Comparison of ENCODE assay signal across 10 cellular contexts in genomic region chr1:154222918-154223317, GRCh38. TPM values are rescaled to one million over a fixed set of nuclear protein-coding genes. Genes with fewer than 3 reads are reported as not detected.
DNase-seq lines count a peak whose midpoint lies in the region; ATAC-seq and TF ChIP-seq lines count a peak whose summit lies in the region.
"Had no signal": no experiment of that assay in that cellular context is flagged by ENCODE, and none has a peak within 500 bp of the region (broad histone marks: within the 10 kb centered on the region; RNA-seq: fewer than 3 reads in every experiment).

No MANE protein-coding gene starts in this region.

- no peaks in the 10 kb centered on the region for H3K9me3 Mint-ChIP-seq in Calu3 (ENCODE audit: low read depth, unreplicated experiment)
- no peaks in the 10 kb centered on the region for H3K9me3 Mint-ChIP-seq in chondrocyte (ENCODE audit: low read depth)
- H3K9me3 Mint-ChIP-seq in neural crest cell = no peaks in the 10 kb centered on the region

- intact Hi-C loops in Calu3 (cut with micrococcal nuclease; ENCODE audit: unreplicated experiment) = no loop called here

- H3K27ac Mint-ChIP-seq in Calu3 (ENCODE audit: unreplicated experiment) = no peak overlapping the region
- H3K27ac Mint-ChIP-seq in chondrocyte (ENCODE audit: unreplicated experiment) = peak overlapping the region; percentile 97
- no peak overlapping the region for H3K27ac Mint-ChIP-seq in neural crest cell (ENCODE audit: unreplicated experiment)

- H3K27me3 Mint-ChIP-seq in Calu3 (ENCODE audit: unreplicated experiment) (no peaks in the 10 kb centered on the region), chondrocyte (ENCODE audit: low read depth) (no peaks in the 10 kb centered on the region), neural crest cell (ENCODE audit: low read depth) (no peaks in the 10 kb centered on the region)

- BruUV-seq in Calu3 (replicated peaks; lab: Mats Ljungman, UMichigan) = no TSS peak

- CTCF ChIA-PET in Calu3 (lab: Charles Lee) = no interaction called here

- ATAC-seq in GM19452 (IDR thresholded peaks at IDR 0.05; ENCODE audit: unreplicated experiment) = no peak

- DNase-seq in Calu3 (no peak), M059J (ENCODE audit: low read depth) (peak; percentile 15), chondrocyte (ENCODE audit: low spot score) (no peak), neural crest cell (ENCODE audit: low read depth, low spot score) (no peak), NCI-H1694 treated with DMSO at 0.1 percent for 48 hours (lab: John Stamatoyannopoulos, UW) (no peak), SIG-M5 (lab: John Stamatoyannopoulos, UW) (no peak), DMS79 (lab: John Stamatoyannopoulos, UW) (no peak)
- DNase-seq: activated CD4-positive, alpha-beta T cell treated with anti-CD3 and anti-CD28 coated beads for 48 hours; sigmoid colon had no signal

- TF ChIP-seq CTCF in Calu3 (IDR thresholded peaks at IDR 0.05; ENCODE audit: unreplicated experiment) (no peak), chondrocyte (IDR thresholded peaks at IDR 0.05) (no peak), neural crest cell (conservative IDR thresholded peaks at IDR 0.05) (no peak)

- H3K4me3 Mint-ChIP-seq in Calu3 (ENCODE audit: low read depth, unreplicated experiment) (peak overlapping the region; percentile 80), chondrocyte (ENCODE audit: unreplicated experiment) (peak overlapping the region; percentile 97), neural crest cell (peak overlapping the region; percentile 96)

- peaks cover 73% of the 10 kb centered on the region for H3K36me3 Mint-ChIP-seq in Calu3 (ENCODE audit: insufficient read depth, unreplicated experiment)
- peaks cover 22% of the 10 kb centered on the region for H3K36me3 Mint-ChIP-seq in chondrocyte (ENCODE audit: low read depth)
- peaks cover 22% of the 10 kb centered on the region for H3K36me3 Mint-ChIP-seq in neural crest cell (ENCODE audit: low read depth)

- peaks cover 35% of the 10 kb centered on the region for H3K4me1 Mint-ChIP-seq in Calu3 (ENCODE audit: low read depth, unreplicated experiment)
- peaks cover 53% of the 10 kb centered on the region for H3K4me1 Mint-ChIP-seq in chondrocyte (ENCODE audit: low read depth)
- H3K4me1 Mint-ChIP-seq in neural crest cell = peaks cover 58% of the 10 kb centered on the region

RNA-seq across cellular contexts. Expression of gene UBAP2L, which starts 2.2 kb away (rescaled TPM):
- total RNA-seq in Calu3 (2022) (245 and 250 TPM in 2 replicates), chondrocyte (182 to 202 TPM (median 186 TPM) in 3 replicates), neural crest cell (256 and 258 TPM in 2 replicates)
- total RNA-seq in M059J (2014; rRNA removed; shearing (Covaris generic)) = 77.8 and 101 TPM in 2 replicates

RNA-seq across cellular contexts. Expression of gene CFAP141, which starts 16.8 kb away (rescaled TPM):
- total RNA-seq in Calu3 (2022) (not detected in 2 replicates), chondrocyte (not detected in 3 replicates), neural crest cell (not detected in 2 replicates)
- total RNA-seq in M059J (2014; rRNA removed; shearing (Covaris generic)) = not detected in 2 replicates
- total RNA-seq: sigmoid colon had no signal

RNA-seq across cellular contexts. Expression of gene TPM3, which starts 31.0 kb away (rescaled TPM):
- total RNA-seq in Calu3 (2022) (564 and 582 TPM in 2 replicates), chondrocyte (248 to 259 TPM (median 256 TPM) in 3 replicates), neural crest cell (364 and 373 TPM in 2 replicates)
- total RNA-seq in M059J (2014; rRNA removed; shearing (Covaris generic)) = 679 and 714 TPM in 2 replicates

RNA-seq across cellular contexts. Expression of gene HAX1, which starts 49.5 kb away (rescaled TPM):
- total RNA-seq in Calu3 (2022) (112 and 129 TPM in 2 replicates), chondrocyte (60.9 to 104 TPM (median 97.1 TPM) in 3 replicates), neural crest cell (63.4 and 63.7 TPM in 2 replicates)
- total RNA-seq in M059J (2014; rRNA removed; shearing (Covaris generic)) = 92.3 and 123 TPM in 2 replicates
